Comparison of ENCODE assay signal across 26 cellular contexts in genomic region chr19:7899751-7900352, GRCh38. TPM values are rescaled to one million over a fixed set of nuclear protein-coding genes. Genes with fewer than 3 reads are reported as not detected.
"Had no signal": no experiment of that assay in that cellular context is flagged by ENCODE, and none has a peak within 500 bp of the region (broad histone marks: within the 10 kb centered on the region; RNA-seq: fewer than 3 reads in every experiment).

No MANE protein-coding gene starts in this region.

- H3K27ac ChIP-seq: adrenal gland, colonic mucosa, dorsolateral prefrontal cortex, pancreas, thoracic aorta had no signal

- H3K9me3 ChIP-seq: adrenal gland, colonic mucosa, pancreas, thoracic aorta had no signal

- H3K4me3 ChIP-seq: adrenal gland, colonic mucosa, dorsolateral prefrontal cortex, pancreas, thoracic aorta had no signal

- FAIRE-seq: astrocyte, endothelial cell of umbilical vein, pancreas, TTC549 had no signal

- H3K36me3 ChIP-seq: adrenal gland, colonic mucosa, pancreas, thoracic aorta had no signal

- DNase-seq: activated CD4-positive, alpha-beta T cell treated with anti-CD3 and anti-CD28 coated beads for 1 hour; activated CD4-positive, alpha-beta T cell treated with anti-CD3 and anti-CD28 coated beads, Interleukin-2, amount 50 U/mL, for 4 hours; activated CD8-positive, alpha-beta memory T cell treated with anti-CD3 and anti-CD28 coated beads for 24 hours; activated CD8-positive, alpha-beta memory T cell treated with anti-CD3 and anti-CD28 coated beads, Interleukin-2, amount 50 U/mL, for 4 hours; activated naive CD4-positive, alpha-beta T cell; activated T-cell treated with anti-CD3 and anti-CD28 coated beads, Interleukin-2, amount 50 U/mL, for 24 hours; colonic mucosa; dorsolateral prefrontal cortex; effector memory CD8-positive, alpha-beta T cell; foreskin melanocyte; left ventricle myocardium superior; midbrain; natural killer cell; stimulated activated CD4-positive, alpha-beta T cell treated with anti-CD3 and anti-CD28 coated beads, Interleukin-2, amount 100 ng/mL, for 24 hours; T-cell had no signal

- ATAC-seq: activated T-helper 17 cell treated with anti-CD3 and anti-CD28 coated beads, Interleukin-2, amount 50 U/mL, for 72 hours; effector memory CD8-positive, alpha-beta T cell; esophagus mucosa; left ventricle myocardium superior; natural killer cell; pancreas; right cardiac atrium; stimulated activated memory B cell treated with anti-CD40 and anti-IgM and Interleukin-4, amounts not matched to agents 10 μg/mL and 1 μg/mL and 100 μg/mL, for 72 hours; T-cell had no signal

RNA-seq across cellular contexts. Expression of gene LRRC8E, which starts 11.5 kb away (rescaled TPM):
- total RNA-seq: activated T-helper 17 cell treated with anti-CD3 and anti-CD28 coated beads, Interleukin-2, amount 50 U/mL, for 72 hours; natural killer cell had no signal

RNA-seq across cellular contexts. Expression of gene TGFBR3L, which starts 14.8 kb away (rescaled TPM):
- total RNA-seq: colonic mucosa, endothelial cell of umbilical vein, thoracic aorta had no signal

RNA-seq across cellular contexts. Expression of gene PRR36, which starts 25.7 kb away (rescaled TPM):
- total RNA-seq: endothelial cell of umbilical vein, skeletal muscle tissue, thoracic aorta had no signal
- polyA plus RNA-seq: endothelial cell of umbilical vein had no signal
